ENCODE assay signal across 8 cellular contexts in the genomic region with DNA sequence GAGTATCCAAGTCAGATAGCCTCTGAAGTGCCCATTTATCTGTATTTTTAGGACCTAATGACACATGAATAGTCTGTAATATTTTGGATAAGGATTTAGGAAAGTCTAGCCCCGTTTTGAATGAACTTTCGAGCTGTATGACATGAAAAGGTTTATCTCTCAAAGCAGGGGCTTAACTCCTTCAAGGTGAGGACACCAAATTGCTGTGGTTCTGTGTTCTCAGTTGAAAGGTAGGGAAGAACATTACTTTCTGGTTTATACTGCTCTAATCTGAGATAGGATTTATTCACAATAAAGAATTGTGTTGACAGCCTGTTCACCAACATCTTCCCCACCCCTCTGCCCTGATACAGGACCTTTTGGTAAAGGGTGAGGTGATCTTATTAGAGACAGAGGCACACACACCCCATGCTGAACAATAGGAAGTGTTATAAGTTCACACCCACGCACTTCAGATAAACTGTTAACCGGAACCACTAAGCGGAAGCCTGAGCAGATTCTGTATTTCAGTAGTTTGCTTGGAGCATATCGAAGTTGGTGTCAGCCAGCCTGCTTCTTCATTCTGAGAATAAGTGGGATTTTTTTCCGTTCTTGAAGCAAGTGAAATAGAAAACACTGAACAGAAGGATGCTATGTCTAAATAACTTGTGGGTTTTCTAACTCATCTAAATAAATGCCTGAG.
DNase-seq lines count a peak whose midpoint lies in the region; ATAC-seq and TF ChIP-seq lines count a peak whose summit lies in the region.

No MANE protein-coding gene starts in this region.

- peaks cover 49% of the 10 kb centered on the region for H4K20me1 ChIP-seq in smooth muscle cell (ENCODE audit: low read depth)

- no peaks in the 10 kb centered on the region for H3K9me3 Mint-ChIP-seq in immature natural killer cell

- H3K4me2 ChIP-seq in smooth muscle cell = no peak overlapping the region

- H3K36me3 Mint-ChIP-seq in immature natural killer cell = peaks cover 3 to 7% (median 6%) of the 10 kb centered on the region in 3 donors

- H3K4me1 Mint-ChIP-seq in immature natural killer cell = peaks cover 74 to 78% of the 10 kb centered on the region in 2 donors

- WGBS in smooth muscle cell (ENCODE audit: low lambda C conversion rate) = 86% methylated on average over 7 of the region's 7 CpGs

- no peaks in the 10 kb centered on the region for H3F3A ChIP-seq in smooth muscle cell (ENCODE audit: low read depth)

- DNase-seq in activated CD4-positive, CD25-positive, alpha-beta regulatory T cell treated with anti-CD3 and anti-CD28 coated beads, Interleukin-2, amount 50 U/mL, for 72 hours = peak; percentile 35
- peak; percentile 72 to 82 (median 78) for DNase-seq in immature natural killer cell
- DNase-seq in smooth muscle cell (lab: John Stamatoyannopoulos, UW; ENCODE audit: unreplicated experiment) = no peak
- DNase-seq in pons (ENCODE audit: low spot score) = no peak
- DNase-seq in posterior vena cava (ENCODE audit: low spot score) = no peak
- no peak for DNase-seq in NCI-H446 (lab: John Stamatoyannopoulos, UW)

- H3K79me2 ChIP-seq in smooth muscle cell (ENCODE audit: low read depth) = peaks cover 15% of the 10 kb centered on the region

- intact Hi-C loops in posterior vena cava (cut with DNase I) = no loop called here

- H3K4me1 ChIP-seq in smooth muscle cell (ENCODE audit: low read depth) = peaks cover 3% of the 10 kb centered on the region

- H3K27me3 Mint-ChIP-seq in immature natural killer cell (ENCODE audit: low read depth in 3 of 3) = peaks cover 0 to 2% (median 0%) of the 10 kb centered on the region in 3 donors

- no peak overlapping the region for H3K4me3 ChIP-seq in smooth muscle cell

- no peaks in the 10 kb centered on the region for H3K27me3 ChIP-seq in smooth muscle cell (ENCODE audit: low read depth)

- no peak for TF ChIP-seq CTCF in smooth muscle cell (IDR thresholded peaks at IDR 0.05; ENCODE audit: borderline replicate concordance, insufficient read depth, poor library complexity, severe bottlenecking)

- H3K27ac ChIP-seq in smooth muscle cell (ENCODE audit: low read depth) = no peak overlapping the region

- H3K9ac ChIP-seq in smooth muscle cell (ENCODE audit: low read depth) = no peak overlapping the region

- H3K36me3 ChIP-seq in smooth muscle cell (ENCODE audit: low read depth) = peaks cover 4% of the 10 kb centered on the region

- no peak overlapping the region for H2AFZ ChIP-seq in smooth muscle cell (ENCODE audit: low read depth)

- ATAC-seq in GM18867 (IDR thresholded peaks at IDR 0.05; ENCODE audit: unreplicated experiment) = peak; percentile 99
- ATAC-seq in HG02943 (IDR thresholded peaks at IDR 0.05; ENCODE audit: low read depth, unreplicated experiment) = peak; percentile 93

- H3K4me3 Mint-ChIP-seq in immature natural killer cell = peak overlapping the region; percentile 72 to 89 (median 83)

- peak overlapping the region; percentile 92 to 97 (median 96) for H3K27ac Mint-ChIP-seq in immature natural killer cell

- H3K9me3 ChIP-seq in smooth muscle cell (replicated peaks; ENCODE audit: low read depth) = no peaks in the 10 kb centered on the region

Comparison
In these comparisons a context has a peak if more than half of its experiments do, and no peak if none do; other contexts are left out.
1. DNase-seq: peak in activated CD4-positive, CD25-positive, alpha-beta regulatory T cell treated with anti-CD3 and anti-CD28 coated beads, Interleukin-2, amount 50 U/mL, for 72 hours (single experiment) and immature natural killer cell (3 of 3); none in smooth muscle cell (single experiment), pons (single experiment), posterior vena cava (single experiment) and NCI-H446 (0 of 2).